Comparison of ENCODE assay signal across 20 cellular contexts in genomic region chr10:86091216-86091615, GRCh38.
DNase-seq lines count a peak whose midpoint lies in the region; ATAC-seq and TF ChIP-seq lines count a peak whose summit lies in the region.
"Had no signal": no experiment of that assay in that cellular context is flagged by ENCODE, and none has a peak within 500 bp of the region (broad histone marks: within the 10 kb centered on the region; RNA-seq: fewer than 3 reads in every experiment).

No MANE protein-coding gene starts in this region.

- no peak overlapping the region for H2BK15ac ChIP-seq in mesendoderm (replicated peaks; ENCODE audit: low read depth)

- H3K9me3 Mint-ChIP-seq in GM23338 = peaks cover 30% of the 10 kb centered on the region
- no peaks in the 10 kb centered on the region for H3K9me3 Mint-ChIP-seq in activated CD4-positive, alpha-beta T cell treated with anti-CD3 and anti-CD28 coated beads, Interleukin-2, amount 10 ng/mL, durations not matched to agents 7 days and 5 days
- H3K9me3 Mint-ChIP-seq: CD8-positive, alpha-beta memory T cell had no signal

- no peaks in the 10 kb centered on the region for H3F3A ChIP-seq in GM23338 (replicated peaks; ENCODE audit: low read depth)

- H3K18ac ChIP-seq in mesendoderm (ENCODE audit: low read length) = no peak overlapping the region

- intact Hi-C loops in spleen (cut with DNase I; ENCODE audit: low total_unique reads) = no loop called here

- H3K36me3 ChIP-seq in GM23338 (ENCODE audit: insufficient read depth) (no peaks in the 10 kb centered on the region), WERI-Rb-1 (no peaks in the 10 kb centered on the region), mesendoderm (ENCODE audit: control insufficient read depth, insufficient read depth, low read length) (no peaks in the 10 kb centered on the region), spleen (no peaks in the 10 kb centered on the region)
- H3K36me3 ChIP-seq: BE2C had no signal

- no peak overlapping the region for H4K5ac ChIP-seq in mesendoderm (ENCODE audit: low read length)

- H3K4ac ChIP-seq in mesendoderm (ENCODE audit: low read depth, low read length) = no peak overlapping the region

- H2AFZ ChIP-seq in GM23338 = 0 out of 2 replicates have a peak overlapping the region, but pooled peaks have one; percentile 74
- H2AFZ ChIP-seq: GM23248 had no signal

- WGBS in mesendoderm (ENCODE audit: extremely low coverage, insufficient coverage, low lambda C conversion rate) = no CpG with 5 or more reads among the region's 9 CpGs
- WGBS in spleen, 5 donors = 78 to 89% (median 88%) methylated on average over 7 to 9 of the region's 9 CpGs

- H3K27ac Mint-ChIP-seq in GM23338 = no peak overlapping the region
- no peak overlapping the region for H3K27ac Mint-ChIP-seq in activated CD4-positive, alpha-beta T cell treated with anti-CD3 and anti-CD28 coated beads, Interleukin-2, amount 10 ng/mL, durations not matched to agents 7 days and 5 days
- H3K27ac Mint-ChIP-seq: CD4-positive, CD25-positive, alpha-beta regulatory T cell; CD8-positive, alpha-beta memory T cell had no signal

- H3K4me1 Mint-ChIP-seq in GM23338 = peaks cover 11% of the 10 kb centered on the region; the same call in 2 of the 3 replicates
- H3K4me1 Mint-ChIP-seq in activated CD4-positive, alpha-beta T cell treated with anti-CD3 and anti-CD28 coated beads, Interleukin-2, amount 10 ng/mL, durations not matched to agents 7 days and 5 days = no peaks in the 10 kb centered on the region
- H3K4me1 Mint-ChIP-seq: CD4-positive, CD25-positive, alpha-beta regulatory T cell; CD8-positive, alpha-beta memory T cell had no signal

- ATAC-seq in GM23338 = no peak
- no peak for ATAC-seq in HG02840 (IDR thresholded peaks at IDR 0.05; ENCODE audit: low FRiP score, unreplicated experiment)

- no peak overlapping the region for H2BK120ac ChIP-seq in mesendoderm (ENCODE audit: low read depth, low read length)

- H4K8ac ChIP-seq in mesendoderm (ENCODE audit: low read depth, low read length) = no peak overlapping the region

- H2BK5ac ChIP-seq in mesendoderm (ENCODE audit: low read length) = no peak overlapping the region

- no peaks in the 10 kb centered on the region for H3K27me3 ChIP-seq in GM23338 (ENCODE audit: insufficient read depth)
- H3K27me3 ChIP-seq in WERI-Rb-1 (ENCODE audit: insufficient read depth, low read depth, severe bottlenecking) = no peaks in the 10 kb centered on the region
- no peaks in the 10 kb centered on the region for H3K27me3 ChIP-seq in mesendoderm (ENCODE audit: insufficient read depth, low read length, poor library complexity)
- H3K27me3 ChIP-seq in spleen (replicated peaks in 1 of 7) = peaks cover 0 to 37% (median 0%) of the 10 kb centered on the region in 7 donors
- H3K27me3 ChIP-seq: BE2C had no signal

- TF ChIP-seq CTCF in GM23338 (conservative IDR thresholded peaks at IDR 0.05; ENCODE audit: low read depth in 2 of 2) (no peak), WERI-Rb-1 (IDR thresholded peaks at IDR 0.05; ENCODE audit: low read depth, low read length) (no peak), spleen (IDR thresholded peaks at IDR 0.05 in 8 of 11, conservative IDR thresholded peaks at IDR 0.05 in 3 of 11) (no peak)

- no peaks in the 10 kb centered on the region for H3K4me1 ChIP-seq in GM23338 (ENCODE audit: insufficient read depth)
- H3K4me1 ChIP-seq in mesendoderm (ENCODE audit: control insufficient read depth, low read depth, low read length) = no peaks in the 10 kb centered on the region
- no peaks in the 10 kb centered on the region for H3K4me1 ChIP-seq in spleen
- H3K4me1 ChIP-seq: BE2C had no signal

- H3K36me3 Mint-ChIP-seq in GM23338 (ENCODE audit: low read depth) = no peaks in the 10 kb centered on the region; the same call in 2 of the 3 replicates
- no peaks in the 10 kb centered on the region for H3K36me3 Mint-ChIP-seq in activated CD4-positive, alpha-beta T cell treated with anti-CD3 and anti-CD28 coated beads, Interleukin-2, amount 10 ng/mL, durations not matched to agents 7 days and 5 days (ENCODE audit: low read depth)
- H3K36me3 Mint-ChIP-seq: CD4-positive, CD25-positive, alpha-beta regulatory T cell; CD8-positive, alpha-beta memory T cell had no signal

- H3K56ac ChIP-seq in mesendoderm (ENCODE audit: low read length) = no peak overlapping the region

- DNase-seq in GM23338 (ENCODE audit: low spot score) (no peak), WERI-Rb-1 (peak; percentile 65), mesendoderm (peak; percentile 8), spleen (peak; percentile 21), LoVo (ENCODE audit: low spot score) (no peak)
- DNase-seq in activated CD4-positive, alpha-beta T cell treated with anti-CD3 and anti-CD28 coated beads, Interleukin-2, amount 10 ng/mL, durations not matched to agents 7 days and 5 days = no peak
- DNase-seq: ACHN; BE2C; C1 segment of cervical spinal cord; CD4-positive, CD25-positive, alpha-beta regulatory T cell; CD8-positive, alpha-beta memory T cell; COR-L47; DMS 273 treated with DMSO at 0.1 percent for 48 hours; DMS53; DND-41; EL; GM23248; HCEC 1CT had no signal

- no peaks in the 10 kb centered on the region for H4K20me1 ChIP-seq in GM23338 (replicated peaks; ENCODE audit: insufficient read depth)

- H3K27ac ChIP-seq in GM23338 (ENCODE audit: low read depth) (no peak overlapping the region), WERI-Rb-1 (peak overlapping the region; percentile 20; the same call in 1 of the 2 replicates), mesendoderm (ENCODE audit: low read depth, low read length) (no peak overlapping the region), spleen (no peak overlapping the region)
- H3K27ac ChIP-seq: GM23248, HL-60 had no signal

- no peaks in the 10 kb centered on the region for H3K79me1 ChIP-seq in mesendoderm (ENCODE audit: low read length)

- H3K23ac ChIP-seq in mesendoderm (ENCODE audit: low read length) = no peak overlapping the region

- peaks cover 6% of the 10 kb centered on the region for H3K27me3 Mint-ChIP-seq in GM23338 (ENCODE audit: insufficient read depth, low read depth, poor library complexity)
- peaks cover 14% of the 10 kb centered on the region for H3K27me3 Mint-ChIP-seq in activated CD4-positive, alpha-beta T cell treated with anti-CD3 and anti-CD28 coated beads, Interleukin-2, amount 10 ng/mL, durations not matched to agents 7 days and 5 days

- no peak overlapping the region for H3K4me3 ChIP-seq in GM23338
- H3K4me3 ChIP-seq in WERI-Rb-1 (ENCODE audit: low read depth, low read length) = no peak overlapping the region
- no peak overlapping the region for H3K4me3 ChIP-seq in mesendoderm (ENCODE audit: low read length)
- no peak overlapping the region for H3K4me3 ChIP-seq in spleen
- H3K4me3 ChIP-seq: GM23248 had no signal

- H3K79me2 ChIP-seq in GM23338 (replicated peaks; ENCODE audit: insufficient read depth) (no peaks in the 10 kb centered on the region), mesendoderm (ENCODE audit: control insufficient read depth, insufficient read depth, low read length) (no peaks in the 10 kb centered on the region)

- TF ChIP-seq POLR2A in spleen (IDR thresholded peaks at IDR 0.05) = no peak

- H3K9ac ChIP-seq in mesendoderm (ENCODE audit: low read length) = no peak overlapping the region
- H3K9ac ChIP-seq: GM23248 had no signal

- no peaks in the 10 kb centered on the region for H3K9me2 ChIP-seq in GM23338 (ENCODE audit: insufficient read depth)

- H2AK5ac ChIP-seq in mesendoderm (ENCODE audit: low read length) = no peak overlapping the region

- no peak overlapping the region for H3K4me3 Mint-ChIP-seq in GM23338
- no peak overlapping the region for H3K4me3 Mint-ChIP-seq in activated CD4-positive, alpha-beta T cell treated with anti-CD3 and anti-CD28 coated beads, Interleukin-2, amount 10 ng/mL, durations not matched to agents 7 days and 5 days
- H3K4me3 Mint-ChIP-seq: CD4-positive, CD25-positive, alpha-beta regulatory T cell; CD8-positive, alpha-beta memory T cell had no signal

- CTCF ChIA-PET in activated CD4-positive, alpha-beta T cell treated with anti-CD3 and anti-CD28 coated beads, Interleukin-2, amount 10 ng/mL, durations not matched to agents 7 days and 5 days (lab: Charles Lee) = interaction anchor here (0.7 kb wide), 1 partner anchor 10 kb away, joined by 3 read pairs; no protein-coding TSS in a partner anchor

- H3K4me2 ChIP-seq in GM23338 = no peak overlapping the region
- no peak overlapping the region for H3K4me2 ChIP-seq in mesendoderm (ENCODE audit: low read length)

- H3K9me3 ChIP-seq in WERI-Rb-1 (ENCODE audit: severe bottlenecking) = no peaks in the 10 kb centered on the region
- H3K9me3 ChIP-seq in spleen = no peaks in the 10 kb centered on the region
- H3K9me3 ChIP-seq: BE2C had no signal

- POLR2A ChIA-PET in activated CD4-positive, alpha-beta T cell treated with anti-CD3 and anti-CD28 coated beads, Interleukin-2, amount 10 ng/mL, durations not matched to agents 7 days and 5 days (lab: Charles Lee) = no interaction called here

TF ChIP-seq in GM23338, 12 proteins besides CTCF, POLR2A, EP300 and RAD21 (continues in another document):
- TF ChIP-seq POLR2AphosphoS5 (IDR thresholded peaks at IDR 0.05; ENCODE audit: low read depth) (no peak), CREB1 (CRISPR knock-in tag; IDR thresholded peaks at IDR 0.05; ENCODE audit: low read depth) (no peak)

Comparison
In these comparisons a context has a peak if more than half of its experiments do, and no peak if none do; other contexts are left out.
1. DNase-seq: peak in WERI-Rb-1 (single experiment), mesendoderm (single experiment) and spleen (single experiment); none in GM23338 (single experiment), activated CD4-positive, alpha-beta T cell treated with anti-CD3 and anti-CD28 coated beads, Interleukin-2, amount 10 ng/mL, durations not matched to agents 7 days and 5 days (single experiment) and LoVo (single experiment).